18 cellular contexts compared by ENCODE assay signal in the genomic region with DNA sequence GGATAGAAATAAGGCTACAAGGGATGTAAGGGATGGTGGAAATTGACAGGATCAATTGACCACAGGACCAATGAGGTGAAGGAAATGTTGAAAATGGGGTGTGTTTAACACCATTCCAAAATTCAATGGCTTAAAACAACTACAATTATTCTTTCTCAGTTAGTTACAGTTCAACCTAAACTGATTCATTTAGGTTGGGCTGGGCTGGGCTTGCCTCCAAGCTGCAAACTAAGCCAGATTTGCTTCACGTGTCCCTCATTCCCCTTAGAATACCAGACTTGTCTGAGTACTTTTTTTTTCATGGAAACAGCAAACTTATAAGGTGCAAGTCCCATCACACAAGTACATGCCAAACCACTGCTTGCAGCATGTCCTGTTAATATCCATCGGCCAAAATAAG.
DNase-seq lines count a peak whose midpoint lies in the region; ATAC-seq lines count a peak whose summit lies in the region.
"Had no signal": no experiment of that assay in that cellular context is flagged by ENCODE, and none has a peak within 500 bp of the region (broad histone marks: within the 10 kb centered on the region; RNA-seq: fewer than 3 reads in every experiment).

No MANE protein-coding gene starts in this region.

- H3K4me3 ChIP-seq in adipocyte (ENCODE audit: low read length): no peak overlapping the region
- no peak overlapping the region for H3K4me3 ChIP-seq in HAP-1
- H3K4me3 ChIP-seq: BLaER1 treated with 17β-estradiol and CSF1 and Interleukin-3, amounts not matched to agents 10 nM and 100 nM; PC-9 had no signal

- H3K27me3 ChIP-seq in adipocyte (replicated peaks; ENCODE audit: control insufficient read depth, insufficient read depth, low read length) (no peaks in the 10 kb centered on the region), HAP-1 (ENCODE audit: low read depth) (no peaks in the 10 kb centered on the region)

- no peaks in the 10 kb centered on the region for H3K9me3 ChIP-seq in adipocyte (ENCODE audit: control insufficient read depth, low read length)
- H3K9me3 ChIP-seq in HAP-1: no peaks in the 10 kb centered on the region

- H3K4me1 ChIP-seq in adipocyte (ENCODE audit: control insufficient read depth, insufficient read depth, low read length) (peaks cover 23% of the 10 kb centered on the region), HAP-1 (peaks cover 6% of the 10 kb centered on the region)

- DNase-seq in adipocyte (ENCODE audit: low read depth) (peak; percentile 52), dedifferentiated amniotic fluid mesenchymal stem cell (ENCODE audit: extremely low spot score) (peak; percentile 34), left ventricle myocardium superior (peak; percentile 44), stromal cell of bone marrow (ENCODE audit: low read depth) (peak; percentile 24), HAP-1 (ENCODE audit: low spot score in 2 of 2) (no peak), SIG-M5 (lab: John Stamatoyannopoulos, UW) (no peak), ACHN (no peak)
- DNase-seq: DMS153, EL, H7, Karpas-422, NCI-H1105 treated with DMSO at 0.1 percent for 48 hours, NCI-H187 treated with DMSO at 0.1 percent for 48 hours, NCI-H2171, NCI-H446 treated with DMSO at 0.1 percent for 48 hours, NCI-H774, PC-9 had no signal

- intact Hi-C loops in left ventricle myocardium superior (cut with micrococcal nuclease): no loop called here

- H3K36me3 ChIP-seq in adipocyte (ENCODE audit: control insufficient read depth, insufficient read depth, low read length, severe bottlenecking) (no peaks in the 10 kb centered on the region), HAP-1 (replicated peaks) (no peaks in the 10 kb centered on the region)
- H3K36me3 ChIP-seq: BLaER1 treated with 17β-estradiol and CSF1 and Interleukin-3, amounts not matched to agents 10 nM and 100 nM had no signal

- ATAC-seq in left ventricle myocardium superior: peak; percentile 52

- H3K9ac ChIP-seq in adipocyte (ENCODE audit: low read length): no peak overlapping the region
- H3K9ac ChIP-seq: BLaER1 treated with 17β-estradiol and CSF1 and Interleukin-3, amounts not matched to agents 10 nM and 100 nM had no signal

- in situ Hi-C loops in HAP-1 (cut with MboI; ENCODE audit: low sequenced_read_pairs) (no loop called here), ACHN (cut with HindIII; ENCODE audit: low pct_ligation_motif_present, low pct_unique_long_range_greater_than_20kb, low sequenced_read_pairs) (no loop called here)

Comparison
In these comparisons a context has a peak if more than half of its experiments do, and no peak if none do; other contexts are left out.
1. DNase-seq: peak in adipocyte (single experiment), dedifferentiated amniotic fluid mesenchymal stem cell (single experiment), left ventricle myocardium superior (single experiment) and stromal cell of bone marrow (single experiment); none in HAP-1 (0 of 2), SIG-M5 (single experiment) and ACHN (single experiment).